7 cellular contexts compared by ENCODE assay signal in the genomic region with DNA sequence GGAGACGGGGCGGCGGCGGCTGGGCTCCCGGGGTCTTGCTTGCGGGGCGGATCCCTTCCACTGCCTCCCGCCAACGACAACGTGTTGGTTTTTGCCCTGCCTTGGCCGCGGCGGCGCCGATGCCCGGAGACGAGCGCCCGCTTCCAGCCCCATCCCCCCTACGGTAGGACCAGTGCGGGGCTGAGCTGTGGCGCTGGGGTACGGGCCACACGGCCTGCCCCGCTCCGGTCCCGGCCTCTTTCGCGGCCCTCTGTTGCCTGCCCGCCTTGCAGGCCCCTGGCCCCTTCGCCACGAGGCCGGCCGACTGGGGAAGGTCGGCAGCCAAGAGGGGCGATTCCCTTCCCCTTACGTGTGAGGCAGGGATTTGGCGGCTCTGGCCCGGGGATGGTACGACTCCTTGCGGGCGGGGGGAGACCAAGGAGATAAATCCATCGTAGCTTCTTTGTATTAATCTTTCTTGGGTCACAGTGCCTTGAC. TPM values are rescaled to one million over a fixed set of nuclear protein-coding genes. Genes with fewer than 3 reads are reported as not detected.
DNase-seq lines count a peak whose midpoint lies in the region; ATAC-seq and TF ChIP-seq lines count a peak whose summit lies in the region.

No MANE protein-coding gene starts in this region.

- H3F3A ChIP-seq in neural progenitor cell (ENCODE audit: low read depth) = peaks cover 9% of the 10 kb centered on the region

- peaks cover 37% of the 10 kb centered on the region for H3K4me1 Mint-ChIP-seq in activated T-helper 2 cell treated with anti-CD3 and anti-CD28 coated beads, Interferon-gamma antibody, Interleukin-2, Interleukin-4, amounts not matched to agents 10 μg/mL and 5 μg/mL and 100 μg/mL, durations not matched to agents 14 hours and 24 hours and 36 hours (ENCODE audit: low read depth)
- peaks cover 39% of the 10 kb centered on the region for H3K4me1 Mint-ChIP-seq in neural progenitor cell

- H3K27ac Mint-ChIP-seq in activated T-helper 2 cell treated with anti-CD3 and anti-CD28 coated beads, Interferon-gamma antibody, Interleukin-2, Interleukin-4, amounts not matched to agents 10 μg/mL and 5 μg/mL and 100 μg/mL, durations not matched to agents 14 hours and 24 hours and 36 hours = peak overlapping the region; percentile 82
- H3K27ac Mint-ChIP-seq in neural progenitor cell = peak overlapping the region; percentile 99

- no peaks in the 10 kb centered on the region for H3K27me3 ChIP-seq in neural progenitor cell
- no peaks in the 10 kb centered on the region for H3K27me3 ChIP-seq in upper lobe of right lung

- peak overlapping the region; percentile 91 for H3K4me3 Mint-ChIP-seq in activated T-helper 2 cell treated with anti-CD3 and anti-CD28 coated beads, Interferon-gamma antibody, Interleukin-2, Interleukin-4, amounts not matched to agents 10 μg/mL and 5 μg/mL and 100 μg/mL, durations not matched to agents 14 hours and 24 hours and 36 hours (ENCODE audit: low read depth)
- peak overlapping the region; percentile 99 for H3K4me3 Mint-ChIP-seq in neural progenitor cell

- H4K20me1 ChIP-seq in neural progenitor cell (ENCODE audit: low read depth) = peaks cover 51% of the 10 kb centered on the region

- peak overlapping the region; percentile 99 for H3K9ac ChIP-seq in neural progenitor cell

- H3K27ac ChIP-seq in HEK293 (ENCODE audit: extremely low read depth, low read depth, low read length) (peak overlapping the region; percentile 87), neural progenitor cell (peak overlapping the region; percentile 83), upper lobe of right lung (peak overlapping the region; percentile 97)

- POLR2A ChIA-PET in HEK293 (lab: Yijun Ruan, JAX) = interaction anchor here (0.6 to 2.0 kb wide), 11 partner anchors 9 to 194 kb away, joined by 3 to 15 read pairs (median 3); a partner anchor contains a TSS

- H3K36me3 Mint-ChIP-seq in activated T-helper 2 cell treated with anti-CD3 and anti-CD28 coated beads, Interferon-gamma antibody, Interleukin-2, Interleukin-4, amounts not matched to agents 10 μg/mL and 5 μg/mL and 100 μg/mL, durations not matched to agents 14 hours and 24 hours and 36 hours (ENCODE audit: low read depth) = peaks cover 30% of the 10 kb centered on the region
- peaks cover 12% of the 10 kb centered on the region for H3K36me3 Mint-ChIP-seq in neural progenitor cell

- H3K9me3 ChIP-seq in HEK293 (ENCODE audit: control insufficient read depth, insufficient read depth, low read depth, low read length) (no peaks in the 10 kb centered on the region), neural progenitor cell (ENCODE audit: low read depth) (no peaks in the 10 kb centered on the region), upper lobe of right lung (no peaks in the 10 kb centered on the region)

- ATAC-seq in GM18502 (IDR thresholded peaks at IDR 0.05; ENCODE audit: poor library complexity, unreplicated experiment) (peak; percentile 32), upper lobe of right lung (peak; percentile 43)

- H3K36me3 ChIP-seq in HEK293 (ENCODE audit: control insufficient read depth in 2 of 2, insufficient read depth in 1 of 2, low read length in 2 of 2) (peaks cover 3 to 31% of the 10 kb centered on the region in 2 experiments; a peak in 2 of 3 replicates), neural progenitor cell (peaks cover 15% of the 10 kb centered on the region), upper lobe of right lung (peaks cover 28% of the 10 kb centered on the region)

- DNase-seq in NCI-H2171 (lab: John Stamatoyannopoulos, UW) (peak; percentile 44), fibroblast of villous mesenchyme (ENCODE audit: low read depth) (peak; percentile 75), neural progenitor cell (ENCODE audit: low spot score) (peak; percentile 75), upper lobe of right lung (peak; percentile 76)
- DNase-seq in activated T-helper 2 cell treated with anti-CD3 and anti-CD28 coated beads, Interferon-gamma antibody, Interleukin-2, Interleukin-4, amounts not matched to agents 10 μg/mL and 5 μg/mL and 100 μg/mL, durations not matched to agents 14 hours and 24 hours and 36 hours (ENCODE audit: low spot score) = peak; percentile 37

- no peak overlapping the region for H2AFZ ChIP-seq in neural progenitor cell (replicated peaks)

- intact Hi-C loops in activated T-helper 2 cell treated with anti-CD3 and anti-CD28 coated beads, Interferon-gamma antibody, Interleukin-2, Interleukin-4, amounts not matched to agents 10 μg/mL and 5 μg/mL and 100 μg/mL, durations not matched to agents 14 hours and 24 hours and 36 hours (cut with micrococcal nuclease) = loop anchor here (1.0 to 2.0 kb wide), 4 partner anchors 14 to 107 kb away; a partner anchor contains a TSS
- intact Hi-C loops in upper lobe of right lung (cut with DNase I) = no loop called here

- H3K27me3 Mint-ChIP-seq in activated T-helper 2 cell treated with anti-CD3 and anti-CD28 coated beads, Interferon-gamma antibody, Interleukin-2, Interleukin-4, amounts not matched to agents 10 μg/mL and 5 μg/mL and 100 μg/mL, durations not matched to agents 14 hours and 24 hours and 36 hours (ENCODE audit: low read depth) = no peaks in the 10 kb centered on the region
- H3K27me3 Mint-ChIP-seq in neural progenitor cell (ENCODE audit: insufficient read depth, low read depth) = no peaks in the 10 kb centered on the region

- CTCF ChIA-PET in HEK293 (lab: Yijun Ruan, JAX) = interaction anchor here (1.2 to 1.5 kb wide), 4 partner anchors 9 to 107 kb away, joined by 7 to 9 read pairs (median 7); no protein-coding TSS in a partner anchor

- H3K4me1 ChIP-seq in HEK293 (ENCODE audit: control insufficient read depth, insufficient read depth, low read length) = peaks cover 11% of the 10 kb centered on the region; the same call in 1 of the 2 replicates
- peaks cover 21% of the 10 kb centered on the region for H3K4me1 ChIP-seq in neural progenitor cell
- peaks cover 59% of the 10 kb centered on the region for H3K4me1 ChIP-seq in upper lobe of right lung

- peak overlapping the region; percentile 91 for H3K4me2 ChIP-seq in neural progenitor cell

- peaks cover 70% of the 10 kb centered on the region for H3K79me2 ChIP-seq in neural progenitor cell (ENCODE audit: low read depth)

- H3K4me3 ChIP-seq in HEK293 (ENCODE audit: low read depth, low read length) (peak overlapping the region; percentile 86), fibroblast of villous mesenchyme (ENCODE audit: low read depth, low read length) (peak overlapping the region; percentile 71), neural progenitor cell (peak overlapping the region; percentile 97), upper lobe of right lung (peak overlapping the region; percentile 98)

- TF ChIP-seq CTCF in HEK293 (tag by site-specific recombination; IDR thresholded peaks at IDR 0.05) (no peak), fibroblast of villous mesenchyme (IDR thresholded peaks at IDR 0.05; ENCODE audit: insufficient read depth, low read depth, low read length) (peak; percentile 7), neural progenitor cell (IDR thresholded peaks at IDR 0.05) (no peak), upper lobe of right lung (IDR thresholded peaks at IDR 0.05) (no peak)

- H3K9me3 Mint-ChIP-seq in activated T-helper 2 cell treated with anti-CD3 and anti-CD28 coated beads, Interferon-gamma antibody, Interleukin-2, Interleukin-4, amounts not matched to agents 10 μg/mL and 5 μg/mL and 100 μg/mL, durations not matched to agents 14 hours and 24 hours and 36 hours = no peaks in the 10 kb centered on the region
- H3K9me3 Mint-ChIP-seq in neural progenitor cell = no peaks in the 10 kb centered on the region

TF ChIP-seq in HEK293, 187 proteins besides CTCF, POLR2A, EP300 and RAD21 (continues in another document):
- TF ChIP-seq SCRT1 (tag by site-specific recombination; IDR thresholded peaks at IDR 0.05; ENCODE audit: borderline replicate concordance) (no peak), ZNF610 (tag by site-specific recombination; IDR thresholded peaks at IDR 0.05; ENCODE audit: borderline replicate concordance) (no peak), ZNF501 (tag by site-specific recombination; IDR thresholded peaks at IDR 0.05) (no peak), REPIN1 (tag by site-specific recombination; IDR thresholded peaks at IDR 0.05; ENCODE audit: low read depth) (no peak), GLIS1 (tag by site-specific recombination; IDR thresholded peaks at IDR 0.05) (no peak)

RNA-seq across cellular contexts. Expression of a gene that starts 0.5 kb away (rescaled TPM):
- 367 and 372 TPM in 2 replicates for total RNA-seq in activated T-helper 2 cell treated with anti-CD3 and anti-CD28 coated beads, Interferon-gamma antibody, Interleukin-2, Interleukin-4, amounts not matched to agents 10 μg/mL and 5 μg/mL and 100 μg/mL, durations not matched to agents 14 hours and 24 hours and 36 hours
- total RNA-seq in fibroblast of villous mesenchyme (248 and 293 TPM in 2 replicates), neural progenitor cell (ENCODE audit: low replicate concordance) (214 and 315 TPM in 2 replicates), upper lobe of right lung (218 TPM)

RNA-seq across cellular contexts. Expression of a gene that starts 35.2 kb away (rescaled TPM):
- 20.2 and 22.2 TPM in 2 replicates for total RNA-seq in activated T-helper 2 cell treated with anti-CD3 and anti-CD28 coated beads, Interferon-gamma antibody, Interleukin-2, Interleukin-4, amounts not matched to agents 10 μg/mL and 5 μg/mL and 100 μg/mL, durations not matched to agents 14 hours and 24 hours and 36 hours
- total RNA-seq in fibroblast of villous mesenchyme (0.32 and 1.3 TPM in 2 replicates), neural progenitor cell (ENCODE audit: low replicate concordance) (not detected in 2 replicates), upper lobe of right lung (47.0 TPM)

Comparison
In these comparisons a context has a peak if more than half of its experiments do, and no peak if none do; other contexts are left out.
1. Peak in every context shown above with its lines: DNase-seq, ATAC-seq, H3K4me3 ChIP-seq and H3K27ac ChIP-seq.